In genomic region chr3:144294659-144295538, GRCh38 we compare ENCODE assay signal across 11 cellular contexts.
A peak's percentile ranks its signal among the peaks of the same experiment; 100 is the strongest.
DNase-seq lines count a peak whose midpoint lies in the region; ATAC-seq, FAIRE-seq and TF ChIP-seq lines count a peak whose summit lies in the region.
"Had no signal": no experiment of that assay in that cellular context is flagged by ENCODE, and none has a peak within 500 bp of the region (broad histone marks: within the 10 kb centered on the region; RNA-seq: fewer than 3 reads in every experiment).

No MANE protein-coding gene starts in this region.

- DNase-seq in endothelial cell of umbilical vein (ENCODE audit: low read depth, low spot score): no peak
- DNase-seq in pons (ENCODE audit: low spot score): no peak
- DNase-seq in T-helper 9 cell: no peak
- DNase-seq in COLO668 (lab: John Stamatoyannopoulos, UW; ENCODE audit: unreplicated experiment): no peak
- no peak for DNase-seq in SHP77 (lab: John Stamatoyannopoulos, UW)
- DNase-seq: activated gamma-delta T cell, dermis blood vessel endothelial cell, occipital lobe had no signal

- POLR2A ChIA-PET in endothelial cell of umbilical vein (lab: Charles Lee): no interaction called here

- H3K9ac ChIP-seq in endothelial cell of umbilical vein (replicated peaks; ENCODE audit: extremely low read depth, insufficient read depth, low read length): no peak overlapping the region

- no peaks in the 10 kb centered on the region for H3K9me1 ChIP-seq in endothelial cell of umbilical vein (replicated peaks; ENCODE audit: control insufficient read depth, extremely low read depth, insufficient read depth, low read length)

- BruUV-seq in endothelial cell of umbilical vein (replicated peaks; lab: Mats Ljungman, UMichigan): no TSS peak

- no peaks in the 10 kb centered on the region for H4K20me1 ChIP-seq in endothelial cell of umbilical vein (replicated peaks; ENCODE audit: control insufficient read depth, extremely low read depth, insufficient read depth, low read length)

- H3K79me2 ChIP-seq in endothelial cell of umbilical vein (ENCODE audit: control insufficient read depth, insufficient read depth, low read length): no peaks in the 10 kb centered on the region

- H3K36me3 ChIP-seq in endothelial cell of umbilical vein (ENCODE audit: control insufficient read depth in 2 of 2, extremely low read depth in 1 of 2, insufficient read depth in 2 of 2, low read length in 2 of 2): no peaks in the 10 kb centered on the region

- ATAC-seq in GM18517 (IDR thresholded peaks at IDR 0.05; ENCODE audit: unreplicated experiment): peak; percentile 87
- peak; percentile 85 for ATAC-seq in GM21390 (IDR thresholded peaks at IDR 0.05; ENCODE audit: unreplicated experiment)
- peak; percentile 76 for ATAC-seq in HG03066 (IDR thresholded peaks at IDR 0.05; ENCODE audit: low read depth, unreplicated experiment)

- intact Hi-C loops in endothelial cell of umbilical vein (cut with micrococcal nuclease): no loop called here

- no peak overlapping the region for H3K4me3 ChIP-seq in endothelial cell of umbilical vein (replicated peaks in 1 of 3; ENCODE audit: insufficient read depth in 1 of 3, low read depth in 1 of 3, low read length in 3 of 3)

- TF ChIP-seq POLR2A in endothelial cell of umbilical vein (IDR thresholded peaks at IDR 0.05; ENCODE audit: low read depth, low read length): no peak

- no peaks in the 10 kb centered on the region for H3K4me1 ChIP-seq in endothelial cell of umbilical vein (ENCODE audit: control insufficient read depth, extremely low read depth, insufficient read depth, low read length)

- no peaks in the 10 kb centered on the region for H3K27me3 ChIP-seq in endothelial cell of umbilical vein (ENCODE audit: control insufficient read depth in 2 of 2, insufficient read depth in 2 of 2, low read length in 2 of 2)

- CTCF ChIA-PET in endothelial cell of umbilical vein (lab: Charles Lee): interaction anchor here (1.1 kb wide), 1 partner anchor 11 kb away, joined by 3 read pairs; no protein-coding TSS in a partner anchor

- H3K27ac ChIP-seq in endothelial cell of umbilical vein (ENCODE audit: insufficient read depth, low read depth, low read length): no peak overlapping the region

- no peaks in the 10 kb centered on the region for H3K9me3 ChIP-seq in endothelial cell of umbilical vein (replicated peaks; ENCODE audit: control insufficient read depth, insufficient read depth, low read length)

- dilution Hi-C loops in endothelial cell of umbilical vein (cut with MboI; ENCODE audit: extremely low pct_ligation_motif_present, low sequenced_read_pairs): no loop called here

- FAIRE-seq in endothelial cell of umbilical vein (lab: Jason Lieb, UNC): no peak

- TF ChIP-seq CTCF in endothelial cell of umbilical vein (IDR thresholded peaks at IDR 0.05; ENCODE audit: extremely low read depth in 1 of 2, insufficient read depth in 1 of 2, low read depth in 1 of 2, low read length in 2 of 2): no peak

- H2AFZ ChIP-seq in endothelial cell of umbilical vein (ENCODE audit: low read depth, low read length): peak overlapping the region; percentile 57

- H3K4me2 ChIP-seq in endothelial cell of umbilical vein (ENCODE audit: insufficient read depth, low read length): no peak overlapping the region

TF ChIP-seq in endothelial cell of umbilical vein, 7 proteins besides CTCF, POLR2A, EP300 and RAD21:
- TF ChIP-seq GATA2 (IDR thresholded peaks at IDR 0.05; ENCODE audit: insufficient read depth, insufficient read length, low read depth, low read length) (no peak), EZH2 (IDR thresholded peaks at IDR 0.05; ENCODE audit: borderline replicate concordance, low read depth, low read length, severe bottlenecking) (no peak), FOS (IDR thresholded peaks at IDR 0.05; ENCODE audit: borderline replicate concordance, insufficient read depth, low read length) (no peak), MYC (IDR thresholded peaks at IDR 0.05; ENCODE audit: low read depth, low read length) (no peak), MAX (IDR thresholded peaks at IDR 0.05; ENCODE audit: insufficient read depth, insufficient read length) (no peak), JUN (IDR thresholded peaks at IDR 0.05; ENCODE audit: borderline replicate concordance, insufficient read depth, insufficient read length, low read depth) (no peak), POLR2AphosphoS5 (IDR thresholded peaks at IDR 0.05; ENCODE audit: insufficient read depth, low read depth, low read length) (no peak)
